ENCODE assay signal across 2 cellular contexts in genomic region chr11:124612567-124613245, GRCh38.
A peak's percentile ranks its signal among the peaks of the same experiment; 100 is the strongest.
TF ChIP-seq lines count a peak whose summit lies in the region.

No MANE protein-coding gene starts in this region.

TF ChIP-seq in HepG2, 621 proteins besides CTCF, POLR2A, EP300 and RAD21:
- TF ChIP-seq ZFP82 (CRISPR knock-in tag; IDR thresholded peaks at IDR 0.05; ENCODE audit: borderline replicate concordance), result no peak
- TF ChIP-seq, protein P1, sequence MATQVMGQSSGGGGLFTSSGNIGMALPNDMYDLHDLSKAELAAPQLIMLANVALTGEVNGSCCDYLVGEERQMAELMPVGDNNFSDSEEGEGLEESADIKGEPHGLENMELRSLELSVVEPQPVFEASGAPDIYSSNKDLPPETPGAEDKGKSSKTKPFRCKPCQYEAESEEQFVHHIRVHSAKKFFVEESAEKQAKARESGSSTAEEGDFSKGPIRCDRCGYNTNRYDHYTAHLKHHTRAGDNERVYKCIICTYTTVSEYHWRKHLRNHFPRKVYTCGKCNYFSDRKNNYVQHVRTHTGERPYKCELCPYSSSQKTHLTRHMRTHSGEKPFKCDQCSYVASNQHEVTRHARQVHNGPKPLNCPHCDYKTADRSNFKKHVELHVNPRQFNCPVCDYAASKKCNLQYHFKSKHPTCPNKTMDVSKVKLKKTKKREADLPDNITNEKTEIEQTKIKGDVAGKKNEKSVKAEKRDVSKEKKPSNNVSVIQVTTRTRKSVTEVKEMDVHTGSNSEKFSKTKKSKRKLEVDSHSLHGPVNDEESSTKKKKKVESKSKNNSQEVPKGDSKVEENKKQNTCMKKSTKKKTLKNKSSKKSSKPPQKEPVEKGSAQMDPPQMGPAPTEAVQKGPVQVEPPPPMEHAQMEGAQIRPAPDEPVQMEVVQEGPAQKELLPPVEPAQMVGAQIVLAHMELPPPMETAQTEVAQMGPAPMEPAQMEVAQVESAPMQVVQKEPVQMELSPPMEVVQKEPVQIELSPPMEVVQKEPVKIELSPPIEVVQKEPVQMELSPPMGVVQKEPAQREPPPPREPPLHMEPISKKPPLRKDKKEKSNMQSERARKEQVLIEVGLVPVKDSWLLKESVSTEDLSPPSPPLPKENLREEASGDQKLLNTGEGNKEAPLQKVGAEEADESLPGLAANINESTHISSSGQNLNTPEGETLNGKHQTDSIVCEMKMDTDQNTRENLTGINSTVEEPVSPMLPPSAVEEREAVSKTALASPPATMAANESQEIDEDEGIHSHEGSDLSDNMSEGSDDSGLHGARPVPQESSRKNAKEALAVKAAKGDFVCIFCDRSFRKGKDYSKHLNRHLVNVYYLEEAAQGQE (IDR thresholded peaks at IDR 0.05; ENCODE audit: borderline replicate concordance in 1 of 2, low read depth in 1 of 2, low read length in 2 of 2), result peak in 1 of 2 experiments; percentile 54; a peak in 2 of 4 replicates
- peak; percentile 89 to 94 for TF ChIP-seq MAFK (conservative IDR thresholded peaks at IDR 0.05 in 1 of 2, IDR thresholded peaks at IDR 0.05 in 1 of 2; ENCODE audit: low read length in 2 of 2)
- TF ChIP-seq MAFF (IDR thresholded peaks at IDR 0.05; ENCODE audit: low read depth, low read length), result peak; percentile 87
TF ChIP-seq in HepG2: peak in this region for 3.

TF ChIP-seq in WTC11, 78 proteins besides CTCF, POLR2A, EP300 and RAD21:
- TF ChIP-seq ZNF138 (CRISPR knock-in tag; conservative IDR thresholded peaks at IDR 0.05) (no peak), NR1H2 (CRISPR knock-in tag; IDR thresholded peaks at IDR 0.05) (no peak), TEAD4 (CRISPR knock-in tag; IDR thresholded peaks at IDR 0.05) (no peak), NFE2L1 (CRISPR knock-in tag; IDR thresholded peaks at IDR 0.05) (no peak), FOXJ3 (CRISPR knock-in tag; IDR thresholded peaks at IDR 0.05; ENCODE audit: borderline replicate concordance) (no peak), RORB (CRISPR knock-in tag; IDR thresholded peaks at IDR 0.05) (no peak), GRHL2 (CRISPR knock-in tag; IDR thresholded peaks at IDR 0.05; ENCODE audit: insufficient replicate concordance, severe bottlenecking) (no peak), JUN (CRISPR knock-in tag; IDR thresholded peaks at IDR 0.05) (no peak), GABPB1 (CRISPR knock-in tag; IDR thresholded peaks at IDR 0.05) (no peak), ERG (CRISPR knock-in tag; IDR thresholded peaks at IDR 0.05) (no peak), SMAD4 (CRISPR knock-in tag; IDR thresholded peaks at IDR 0.05) (no peak), TP53 (CRISPR knock-in tag; IDR thresholded peaks at IDR 0.05) (no peak), ZNF532 (CRISPR knock-in tag; IDR thresholded peaks at IDR 0.05; ENCODE audit: borderline replicate concordance) (no peak), PREB (CRISPR knock-in tag; IDR thresholded peaks at IDR 0.05; ENCODE audit: borderline replicate concordance) (no peak)
- TF ChIP-seq, protein P2, sequence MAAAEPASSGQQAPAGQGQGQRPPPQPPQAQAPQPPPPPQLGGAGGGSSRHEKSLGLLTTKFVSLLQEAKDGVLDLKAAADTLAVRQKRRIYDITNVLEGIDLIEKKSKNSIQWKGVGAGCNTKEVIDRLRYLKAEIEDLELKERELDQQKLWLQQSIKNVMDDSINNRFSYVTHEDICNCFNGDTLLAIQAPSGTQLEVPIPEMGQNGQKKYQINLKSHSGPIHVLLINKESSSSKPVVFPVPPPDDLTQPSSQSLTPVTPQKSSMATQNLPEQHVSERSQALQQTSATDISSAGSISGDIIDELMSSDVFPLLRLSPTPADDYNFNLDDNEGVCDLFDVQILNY (CRISPR knock-in tag; IDR thresholded peaks at IDR 0.05), result no peak
- TF ChIP-seq, protein P3, sequence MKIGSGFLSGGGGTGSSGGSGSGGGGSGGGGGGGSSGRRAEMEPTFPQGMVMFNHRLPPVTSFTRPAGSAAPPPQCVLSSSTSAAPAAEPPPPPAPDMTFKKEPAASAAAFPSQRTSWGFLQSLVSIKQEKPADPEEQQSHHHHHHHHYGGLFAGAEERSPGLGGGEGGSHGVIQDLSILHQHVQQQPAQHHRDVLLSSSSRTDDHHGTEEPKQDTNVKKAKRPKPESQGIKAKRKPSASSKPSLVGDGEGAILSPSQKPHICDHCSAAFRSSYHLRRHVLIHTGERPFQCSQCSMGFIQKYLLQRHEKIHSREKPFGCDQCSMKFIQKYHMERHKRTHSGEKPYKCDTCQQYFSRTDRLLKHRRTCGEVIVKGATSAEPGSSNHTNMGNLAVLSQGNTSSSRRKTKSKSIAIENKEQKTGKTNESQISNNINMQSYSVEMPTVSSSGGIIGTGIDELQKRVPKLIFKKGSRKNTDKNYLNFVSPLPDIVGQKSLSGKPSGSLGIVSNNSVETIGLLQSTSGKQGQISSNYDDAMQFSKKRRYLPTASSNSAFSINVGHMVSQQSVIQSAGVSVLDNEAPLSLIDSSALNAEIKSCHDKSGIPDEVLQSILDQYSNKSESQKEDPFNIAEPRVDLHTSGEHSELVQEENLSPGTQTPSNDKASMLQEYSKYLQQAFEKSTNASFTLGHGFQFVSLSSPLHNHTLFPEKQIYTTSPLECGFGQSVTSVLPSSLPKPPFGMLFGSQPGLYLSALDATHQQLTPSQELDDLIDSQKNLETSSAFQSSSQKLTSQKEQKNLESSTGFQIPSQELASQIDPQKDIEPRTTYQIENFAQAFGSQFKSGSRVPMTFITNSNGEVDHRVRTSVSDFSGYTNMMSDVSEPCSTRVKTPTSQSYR (CRISPR knock-in tag; IDR thresholded peaks at IDR 0.05), result no peak
- TF ChIP-seq, protein P4, sequence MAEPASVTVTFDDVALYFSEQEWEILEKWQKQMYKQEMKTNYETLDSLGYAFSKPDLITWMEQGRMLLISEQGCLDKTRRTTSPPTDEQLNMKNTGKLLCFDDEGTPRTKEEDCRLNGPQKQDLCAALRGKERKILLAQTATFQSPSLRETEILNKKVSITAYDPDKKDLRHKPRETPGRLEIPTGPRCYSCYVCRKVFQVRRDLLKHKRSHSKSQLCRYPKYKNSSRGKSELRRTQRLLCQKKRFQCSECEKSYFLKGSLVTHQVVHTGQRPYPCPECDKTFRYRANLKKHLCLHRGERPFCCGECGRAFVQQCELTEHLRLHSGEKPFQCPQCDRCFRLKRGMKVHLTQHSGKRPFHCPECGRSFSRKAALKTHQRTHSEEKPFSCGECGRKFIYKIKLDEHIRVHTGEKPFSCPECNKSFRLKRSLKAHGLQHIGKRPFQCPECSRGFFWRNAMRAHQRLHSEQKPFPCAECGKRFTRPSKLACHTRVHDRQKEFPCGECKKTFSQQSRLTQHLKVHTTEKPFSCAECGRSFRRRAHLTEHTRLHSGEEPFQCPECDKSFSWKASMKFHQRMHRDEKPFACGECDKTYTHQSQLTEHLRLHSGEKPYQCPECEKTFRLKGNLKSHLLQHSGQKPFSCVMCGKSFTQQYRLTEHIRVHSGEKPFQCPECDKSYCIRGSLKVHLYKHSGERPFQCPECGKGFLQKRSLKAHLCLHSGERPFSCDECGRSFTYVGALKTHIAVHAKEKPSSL (CRISPR knock-in tag; conservative IDR thresholded peaks at IDR 0.05), result no peak
- TF ChIP-seq, protein P5, sequence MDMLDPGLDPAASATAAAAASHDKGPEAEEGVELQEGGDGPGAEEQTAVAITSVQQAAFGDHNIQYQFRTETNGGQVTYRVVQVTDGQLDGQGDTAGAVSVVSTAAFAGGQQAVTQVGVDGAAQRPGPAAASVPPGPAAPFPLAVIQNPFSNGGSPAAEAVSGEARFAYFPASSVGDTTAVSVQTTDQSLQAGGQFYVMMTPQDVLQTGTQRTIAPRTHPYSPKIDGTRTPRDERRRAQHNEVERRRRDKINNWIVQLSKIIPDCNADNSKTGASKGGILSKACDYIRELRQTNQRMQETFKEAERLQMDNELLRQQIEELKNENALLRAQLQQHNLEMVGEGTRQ (CRISPR knock-in tag; IDR thresholded peaks at IDR 0.05), result no peak
- TF ChIP-seq, protein P6, sequence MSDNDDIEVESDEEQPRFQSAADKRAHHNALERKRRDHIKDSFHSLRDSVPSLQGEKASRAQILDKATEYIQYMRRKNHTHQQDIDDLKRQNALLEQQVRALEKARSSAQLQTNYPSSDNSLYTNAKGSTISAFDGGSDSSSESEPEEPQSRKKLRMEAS (CRISPR knock-in tag; IDR thresholded peaks at IDR 0.05), result no peak
TF ChIP-seq in WTC11: peak in this region for 0.
